ENCODE assay signal across 10 cellular contexts in genomic region chr1:26584022-26584485, GRCh38. TPM values are rescaled to one million over a fixed set of nuclear protein-coding genes. Genes with fewer than 3 reads are reported as not detected.
DNase-seq lines count a peak whose midpoint lies in the region; ATAC-seq, FAIRE-seq and TF ChIP-seq lines count a peak whose summit lies in the region.
"Had no signal": no experiment of that assay in that cellular context is flagged by ENCODE, and none has a peak within 500 bp of the region (broad histone marks: within the 10 kb centered on the region; RNA-seq: fewer than 3 reads in every experiment).

No MANE protein-coding gene starts in this region.

- peaks cover 2% of the 10 kb centered on the region for H3K9me3 Mint-ChIP-seq in MCF 10A (ENCODE audit: unreplicated experiment)

- H2AFZ ChIP-seq in mammary epithelial cell (ENCODE audit: low read depth, low read length): no peak overlapping the region

- no peaks in the 10 kb centered on the region for H3K79me2 ChIP-seq in mammary epithelial cell (ENCODE audit: insufficient read depth, low read length)

- peaks cover 5% of the 10 kb centered on the region for H3K36me3 Mint-ChIP-seq in MCF 10A (ENCODE audit: insufficient read depth, unreplicated experiment)

- H3K4me3 Mint-ChIP-seq in MCF 10A (ENCODE audit: unreplicated experiment): no peak overlapping the region

- TF ChIP-seq EP300 in tibial nerve (IDR thresholded peaks at IDR 0.05): no peak

- H3K4me3 ChIP-seq in mammary epithelial cell (replicated peaks in 1 of 3; ENCODE audit: insufficient read depth in 1 of 3, low read depth in 2 of 3, low read length in 3 of 3): no peak overlapping the region
- H3K4me3 ChIP-seq in upper lobe of right lung: no peak overlapping the region
- no peak overlapping the region for H3K4me3 ChIP-seq in tibial nerve
- H3K4me3 ChIP-seq: HAP-1 had no signal

- BruUV-seq in MCF 10A (replicated peaks; lab: Mats Ljungman, UMichigan): no TSS peak
- BruUV-seq in mammary epithelial cell (replicated peaks; lab: Mats Ljungman, UMichigan): no TSS peak

- peak; percentile 55 for ATAC-seq in upper lobe of right lung

- H3K36me3 ChIP-seq in mammary epithelial cell (ENCODE audit: insufficient read depth, low read length) (no peaks in the 10 kb centered on the region), upper lobe of right lung (no peaks in the 10 kb centered on the region), tibial nerve (no peaks in the 10 kb centered on the region)
- H3K36me3 ChIP-seq: HAP-1 had no signal

- CTCF ChIA-PET in MCF 10A (lab: Yijun Ruan, JAX) (interaction anchor here (0.6 to 1.1 kb wide), 3 partner anchors 18 to 207 kb away, joined by 3 to 4 read pairs (median 3); no protein-coding TSS in a partner anchor), mammary epithelial cell (lab: Charles Lee; ENCODE audit: low non-redundant PET) (no interaction called here)

- no peak for TF ChIP-seq CTCF in MCF 10A (IDR thresholded peaks at IDR 0.05; ENCODE audit: unreplicated experiment)
- TF ChIP-seq CTCF in mammary epithelial cell (conservative IDR thresholded peaks at IDR 0.05 in 1 of 2, IDR thresholded peaks at IDR 0.05 in 1 of 2; ENCODE audit: extremely low read depth in 1 of 2, insufficient read depth in 1 of 2, low read depth in 1 of 2, low read length in 2 of 2): peak in 1 of 2 donors; percentile 15
- TF ChIP-seq CTCF in upper lobe of right lung (IDR thresholded peaks at IDR 0.05): no peak
- TF ChIP-seq CTCF in tibial nerve (IDR thresholded peaks at IDR 0.05): no peak

- POLR2A ChIA-PET in MCF 10A (lab: Yijun Ruan, JAX): interaction anchor here (0.6 kb wide), 1 partner anchor 8 kb away, joined by 3 read pairs; no protein-coding TSS in a partner anchor

- H3K27me3 Mint-ChIP-seq in MCF 10A (ENCODE audit: insufficient read depth, unreplicated experiment): no peaks in the 10 kb centered on the region

- in situ Hi-C loops in mammary epithelial cell (cut with MboI; ENCODE audit: low sequenced_read_pairs in 2 of 2): no loop called here

- no peak for FAIRE-seq in RCC 7860 (lab: Jason Lieb, UNC)
- no peak for FAIRE-seq in GM19239 (lab: Jason Lieb, UNC)

- H3K27me3 ChIP-seq in mammary epithelial cell (ENCODE audit: insufficient read depth, low read length): no peaks in the 10 kb centered on the region
- H3K27me3 ChIP-seq in upper lobe of right lung: no peaks in the 10 kb centered on the region
- no peaks in the 10 kb centered on the region for H3K27me3 ChIP-seq in tibial nerve

- no peak for TF ChIP-seq POLR2A in tibial nerve (IDR thresholded peaks at IDR 0.05)

- no peaks in the 10 kb centered on the region for H4K20me1 ChIP-seq in mammary epithelial cell (ENCODE audit: insufficient read depth, low read length)

- no peak overlapping the region for H3K9ac ChIP-seq in mammary epithelial cell (ENCODE audit: insufficient read depth, low read length)

- DNase-seq in MCF 10A (ENCODE audit: unreplicated experiment): peak; percentile 30
- no peak for DNase-seq in mammary epithelial cell
- peak; percentile 47 for DNase-seq in RCC 7860 (ENCODE audit: low spot score)
- DNase-seq in dermis blood vessel endothelial cell: peak; percentile 9
- no peak for DNase-seq in upper lobe of right lung
- no peak for DNase-seq in tibial nerve (ENCODE audit: low spot score in 2 of 2)
- DNase-seq in GM19239 (ENCODE audit: insufficient read length, low spot score): no peak
- DNase-seq in occipital lobe (lab: John Stamatoyannopoulos, UW): no peak
- DNase-seq: C1 segment of cervical spinal cord had no signal

- dilution Hi-C loops in mammary epithelial cell (cut with HindIII; ENCODE audit: low sequenced_read_pairs): loop anchor here (5.0 kb wide), 1 partner anchor 47 kb away; no protein-coding TSS in a partner anchor

- H3K4me1 ChIP-seq in mammary epithelial cell (ENCODE audit: insufficient read depth, low read length): no peaks in the 10 kb centered on the region
- peaks cover 5% of the 10 kb centered on the region for H3K4me1 ChIP-seq in upper lobe of right lung
- no peaks in the 10 kb centered on the region for H3K4me1 ChIP-seq in tibial nerve
- H3K4me1 ChIP-seq: HAP-1 had no signal

- no peak overlapping the region for H3K27ac Mint-ChIP-seq in MCF 10A (ENCODE audit: low read depth, unreplicated experiment)

- H3K9me3 ChIP-seq in mammary epithelial cell (replicated peaks; ENCODE audit: insufficient read depth, low read length): no peaks in the 10 kb centered on the region
- peaks cover 5% of the 10 kb centered on the region for H3K9me3 ChIP-seq in upper lobe of right lung
- peaks cover 0 to 13% (median 0%) of the 10 kb centered on the region in 4 donors for H3K9me3 ChIP-seq in tibial nerve

- no peak overlapping the region for H3K4me2 ChIP-seq in mammary epithelial cell (ENCODE audit: insufficient read depth, low read depth, low read length)

- H3K4me1 Mint-ChIP-seq in MCF 10A (ENCODE audit: insufficient read depth, unreplicated experiment): peaks cover 5% of the 10 kb centered on the region

- H3K27ac ChIP-seq in mammary epithelial cell (ENCODE audit: insufficient read depth, low read depth, low read length) (no peak overlapping the region), upper lobe of right lung (no peak overlapping the region), tibial nerve (no peak overlapping the region)

- intact Hi-C loops in MCF 10A (cut with micrococcal nuclease) (no loop called here), mammary epithelial cell (cut with micrococcal nuclease) (no loop called here), upper lobe of right lung (cut with DNase I) (no loop called here)

- 80% methylated on average over 2 of the region's 2 CpGs for WGBS in mammary epithelial cell (ENCODE audit: low coverage, missing lambda C conversion rate)
- WGBS in tibial nerve, 2 donors: 66 to 79% methylated on average over 2 of the region's 2 CpGs

RNA-seq across cellular contexts. Expression of gene RPS6KA1, which starts 54.5 kb away (rescaled TPM):
- total RNA-seq in MCF 10A (2022) (43.9 and 50.9 TPM in 2 replicates), mammary epithelial cell (100 to 1,000 TPM; 107 to 142 TPM), dermis blood vessel endothelial cell (17.7 and 21.1 TPM in 2 replicates), upper lobe of right lung (124 TPM), tibial nerve (10 to 100 TPM; 10.7 to 37.2 (median 13.5) TPM), occipital lobe (4.2 TPM)
- 103 TPM for polyA plus RNA-seq in mammary epithelial cell
- polyA minus RNA-seq in mammary epithelial cell: 229 TPM

Comparison
In these comparisons a context has a peak if more than half of its experiments do, and no peak if none do; other contexts are left out.
1. DNase-seq: peak in MCF 10A (single experiment), RCC 7860 (single experiment) and dermis blood vessel endothelial cell (single experiment); none in mammary epithelial cell (single experiment), upper lobe of right lung (single experiment), tibial nerve (0 of 2), GM19239 (single experiment) and occipital lobe (single experiment).